Comparison of ENCODE assay signal across 15 cellular contexts in genomic region chr3:147410126-147410517, GRCh38. TPM values are rescaled to one million over a fixed set of nuclear protein-coding genes. Genes with fewer than 3 reads are reported as not detected.
DNase-seq lines count a peak whose midpoint lies in the region; ATAC-seq, FAIRE-seq and TF ChIP-seq lines count a peak whose summit lies in the region.
"Had no signal": no experiment of that assay in that cellular context is flagged by ENCODE, and none has a peak within 500 bp of the region (broad histone marks: within the 10 kb centered on the region; RNA-seq: fewer than 3 reads in every experiment).

No MANE protein-coding gene starts in this region.

- H3K27me3 Mint-ChIP-seq in osteocyte (ENCODE audit: unreplicated experiment), result no peaks in the 10 kb centered on the region

- no TSS peak for BruUV-seq in IMR-90 (replicated peaks; lab: Mats Ljungman, UMichigan)
- BruUV-seq in endothelial cell of umbilical vein (replicated peaks; lab: Mats Ljungman, UMichigan), result no TSS peak

- H3K18ac ChIP-seq in IMR-90 (ENCODE audit: low read depth, low read length), result no peak overlapping the region

- dilution Hi-C loops in IMR-90 (cut with HindIII; ENCODE audit: low sequenced_read_pairs, unreplicated experiment), result no loop called here
- dilution Hi-C loops in endothelial cell of umbilical vein (cut with MboI; ENCODE audit: extremely low pct_ligation_motif_present, low sequenced_read_pairs), result no loop called here

- H3K4ac ChIP-seq in IMR-90 (ENCODE audit: low read depth, low read length), result no peak overlapping the region

- H4K20me1 ChIP-seq in IMR-90 (ENCODE audit: insufficient read depth, low read length), result 0 out of 2 replicates have a peak, but pooled peaks cover 3% of the 10 kb centered on the region
- no peaks in the 10 kb centered on the region for H4K20me1 ChIP-seq in endothelial cell of umbilical vein (replicated peaks; ENCODE audit: control insufficient read depth, extremely low read depth, insufficient read depth, low read length)

- H3K27me3 ChIP-seq in IMR-90 (ENCODE audit: control insufficient read depth, insufficient read depth, low read length) (peaks cover 95% of the 10 kb centered on the region), endothelial cell of umbilical vein (ENCODE audit: control insufficient read depth in 2 of 2, insufficient read depth in 2 of 2, low read length in 2 of 2) (peaks cover 94 to 98% of the 10 kb centered on the region in 2 experiments)

- no peak for TF ChIP-seq RAD21 in IMR-90 (IDR thresholded peaks at IDR 0.05; ENCODE audit: low read length)

- peaks cover 22% of the 10 kb centered on the region for H3K9me3 ChIP-seq in IMR-90 (ENCODE audit: control insufficient read depth, insufficient read depth, low read length)
- H3K9me3 ChIP-seq in endothelial cell of umbilical vein (replicated peaks; ENCODE audit: control insufficient read depth, insufficient read depth, low read length), result no peaks in the 10 kb centered on the region

- H3K27ac ChIP-seq in IMR-90 (ENCODE audit: insufficient read depth, low read length) (no peak overlapping the region), endothelial cell of umbilical vein (ENCODE audit: insufficient read depth, low read depth, low read length) (no peak overlapping the region)

- H3K9me1 ChIP-seq in IMR-90 (ENCODE audit: insufficient read depth, low read length) (0 out of 2 replicates have a peak, but pooled peaks cover 3% of the 10 kb centered on the region), endothelial cell of umbilical vein (replicated peaks; ENCODE audit: control insufficient read depth, extremely low read depth, insufficient read depth, low read length) (no peaks in the 10 kb centered on the region)

- no peak for ATAC-seq in IMR-90 (ENCODE audit: low read depth)
- ATAC-seq: activated CD4-positive, CD25-positive, alpha-beta regulatory T cell treated with anti-CD3 and anti-CD28 coated beads, Interleukin-2, amount 50 U/mL, for 24 hours; GM12878 had no signal

- H2BK5ac ChIP-seq in IMR-90 (ENCODE audit: low read depth, low read length, poor library complexity, severe bottlenecking), result no peak overlapping the region

- no peak overlapping the region for H3K14ac ChIP-seq in IMR-90 (replicated peaks; ENCODE audit: low read depth, low read length)

- H3K9me3 Mint-ChIP-seq in osteocyte (ENCODE audit: unreplicated experiment), result no peaks in the 10 kb centered on the region
- H3K9me3 Mint-ChIP-seq: nephron progenitor cell had no signal

- H3K4me2 ChIP-seq in IMR-90 (ENCODE audit: low read depth, low read length), result peak overlapping the region; percentile 80; the same call in 1 of the 2 replicates
- H3K4me2 ChIP-seq in endothelial cell of umbilical vein (ENCODE audit: insufficient read depth, low read length), result peak overlapping the region; percentile 1

- no peak overlapping the region for H4K91ac ChIP-seq in IMR-90 (ENCODE audit: insufficient read depth, low read depth, low read length)

- peak overlapping the region; percentile 33 for H3K27ac Mint-ChIP-seq in osteocyte (ENCODE audit: unreplicated experiment)
- H3K27ac Mint-ChIP-seq: CD4-positive, alpha-beta T cell had no signal

- no peak overlapping the region for H2AK5ac ChIP-seq in IMR-90 (ENCODE audit: low read depth, low read length)

- CTCF ChIA-PET in AG04449 (lab: Yijun Ruan, JAX) (interaction anchor here (1.0 kb wide), 1 partner anchor 41 kb away, joined by 3 read pairs; no protein-coding TSS in a partner anchor), IMR-90 (lab: Yijun Ruan, JAX) (no interaction called here), endothelial cell of umbilical vein (lab: Charles Lee) (no interaction called here)

- H3K36me3 ChIP-seq in IMR-90 (ENCODE audit: control insufficient read depth, insufficient read depth, low read length), result no peaks in the 10 kb centered on the region
- no peaks in the 10 kb centered on the region for H3K36me3 ChIP-seq in endothelial cell of umbilical vein (ENCODE audit: control insufficient read depth in 2 of 2, extremely low read depth in 1 of 2, insufficient read depth in 2 of 2, low read length in 2 of 2)

- H3K4me1 Mint-ChIP-seq in osteocyte (ENCODE audit: unreplicated experiment), result peaks cover 45% of the 10 kb centered on the region

- H3K4me1 ChIP-seq in IMR-90 (ENCODE audit: control insufficient read depth, insufficient read depth, low read length), result no peaks in the 10 kb centered on the region
- peaks cover 6% of the 10 kb centered on the region for H3K4me1 ChIP-seq in endothelial cell of umbilical vein (ENCODE audit: control insufficient read depth, extremely low read depth, insufficient read depth, low read length)

- no peak overlapping the region for H3K23ac ChIP-seq in IMR-90 (ENCODE audit: low read depth, low read length)

- H3K4me3 ChIP-seq in AG04449 (ENCODE audit: low read depth, low read length) (peak overlapping the region; percentile 63), IMR-90 (ENCODE audit: insufficient read depth, low read depth, low read length) (no peak overlapping the region; the same call in 1 of the 2 replicates), endothelial cell of umbilical vein (replicated peaks in 1 of 3; ENCODE audit: insufficient read depth in 1 of 3, low read depth in 1 of 3, low read length in 3 of 3) (no peak overlapping the region)
- H3K4me3 ChIP-seq: GM12878 had no signal

- H4K5ac ChIP-seq in IMR-90 (ENCODE audit: low read depth, low read length), result no peak overlapping the region

- H3K9ac ChIP-seq in IMR-90 (ENCODE audit: low read depth, low read length) (no peak overlapping the region), endothelial cell of umbilical vein (replicated peaks; ENCODE audit: extremely low read depth, insufficient read depth, low read length) (no peak overlapping the region)

- no peak overlapping the region for H3K56ac ChIP-seq in IMR-90 (ENCODE audit: extremely low read depth, insufficient read depth, low read length)

- peaks cover 36% of the 10 kb centered on the region for H3K36me3 Mint-ChIP-seq in osteocyte (ENCODE audit: unreplicated experiment)

- POLR2A ChIA-PET in AG04449 (lab: Yijun Ruan, JAX), result interaction anchor here (0.6 to 1.0 kb wide), 2 partner anchors 592 to 764 kb away, joined by 3 read pairs; no protein-coding TSS in a partner anchor
- POLR2A ChIA-PET in IMR-90 (lab: Charles Lee; ENCODE audit: unreplicated experiment), result no interaction called here
- POLR2A ChIA-PET in endothelial cell of umbilical vein (lab: Charles Lee), result no interaction called here

- no peak for TF ChIP-seq POLR2A in IMR-90 (IDR thresholded peaks at IDR 0.05; ENCODE audit: low read depth, low read length)
- no peak for TF ChIP-seq POLR2A in endothelial cell of umbilical vein (IDR thresholded peaks at IDR 0.05; ENCODE audit: low read depth, low read length)

- H2BK120ac ChIP-seq in IMR-90 (ENCODE audit: low read depth, low read length), result no peak overlapping the region

- intact Hi-C loops in IMR-90 (cut with micrococcal nuclease), result no loop called here
- intact Hi-C loops in endothelial cell of umbilical vein (cut with micrococcal nuclease), result loop anchor here (5.0 to 10.0 kb wide), 3 partner anchors 285 to 663 kb away; no protein-coding TSS in a partner anchor

- H3K79me2 ChIP-seq in endothelial cell of umbilical vein (ENCODE audit: control insufficient read depth, insufficient read depth, low read length), result no peaks in the 10 kb centered on the region

- 4% methylated on average over 28 of the region's 49 CpGs; no CpG with 5 or more reads in 1 of the 2 experiments for WGBS in IMR-90 (ENCODE audit: extremely low coverage in 2 of 2, insufficient read length in 1 of 2), 2 experiments

- H4K8ac ChIP-seq in IMR-90 (ENCODE audit: low read depth in 2 of 2, low read length in 2 of 2), result no peak overlapping the region

- H2AK9ac ChIP-seq in IMR-90 (replicated peaks; ENCODE audit: low read depth, low read length, poor library complexity), result no peak overlapping the region

- H2AFZ ChIP-seq in IMR-90 (replicated peaks; ENCODE audit: low read length, poor library complexity) (peak overlapping the region; percentile 75), endothelial cell of umbilical vein (ENCODE audit: low read depth, low read length) (peak overlapping the region; percentile 11)

- FAIRE-seq in endothelial cell of umbilical vein (lab: Jason Lieb, UNC), result no peak
- FAIRE-seq: colon, GM12878 had no signal

- in situ Hi-C loops in IMR-90 (cut with MboI; ENCODE audit: low sequenced_read_pairs), result no loop called here

- H2BK20ac ChIP-seq in IMR-90 (ENCODE audit: low read depth, low read length), result no peak overlapping the region

- TF ChIP-seq CTCF in AG04449 (IDR thresholded peaks at IDR 0.05; ENCODE audit: insufficient read depth, low read length, missing control alignments), result no peak
- TF ChIP-seq CTCF in IMR-90 (conservative IDR thresholded peaks at IDR 0.05; ENCODE audit: low read depth, low read length), result no peak
- no peak for TF ChIP-seq CTCF in endothelial cell of umbilical vein (IDR thresholded peaks at IDR 0.05; ENCODE audit: extremely low read depth in 1 of 2, insufficient read depth in 1 of 2, low read depth in 1 of 2, low read length in 2 of 2)
- TF ChIP-seq CTCF in osteocyte (IDR thresholded peaks at IDR 0.05), result no peak

- H3K79me1 ChIP-seq in IMR-90 (ENCODE audit: low read depth in 1 of 2, low read length in 2 of 2), result no peaks in the 10 kb centered on the region

- peak overlapping the region; percentile 85 for H3K4me3 Mint-ChIP-seq in osteocyte (ENCODE audit: unreplicated experiment)
- H3K4me3 Mint-ChIP-seq: CD4-positive, alpha-beta T cell had no signal

- DNase-seq in AG04449 (ENCODE audit: low read depth, low spot score), result no peak
- DNase-seq in IMR-90, result no peak
- no peak for DNase-seq in endothelial cell of umbilical vein (ENCODE audit: low read depth, low spot score)
- DNase-seq in osteocyte (ENCODE audit: extremely low spot score, unreplicated experiment), result no peak
- no peak for DNase-seq in SW 1271 (lab: John Stamatoyannopoulos, UW)
- DNase-seq in NCI-H187 treated with DMSO at 0.1 percent for 48 hours (lab: John Stamatoyannopoulos, UW), result no peak
- no peak for DNase-seq in NCI-H2171 (lab: John Stamatoyannopoulos, UW)
- no peak for DNase-seq in DMS53 treated with DMSO at 0.1 percent for 48 hours (lab: John Stamatoyannopoulos, UW; ENCODE audit: unreplicated experiment)
- DNase-seq: CD4-positive, alpha-beta T cell had no signal

- no peak overlapping the region for H2BK15ac ChIP-seq in IMR-90 (ENCODE audit: low read depth, low read length)

RNA-seq across cellular contexts. Expression of gene ZIC1, which starts 1.0 kb away (rescaled TPM):
- total RNA-seq in IMR-90 (2012; rRNA removed) (not detected in 2 replicates), endothelial cell of umbilical vein (not detected in 2 replicates), osteocyte (89.9 and 96.9 TPM in 2 replicates)
- polyA plus RNA-seq in IMR-90 (2012; rRNA removed) (not detected in 2 replicates), endothelial cell of umbilical vein (not detected in 2 replicates)
- polyA plus RNA-seq in IMR-90 (2012; cell fraction: cytosol; rRNA removed), result 0.01 TPM in 1 of 2 replicates, not detected in the other
- polyA plus RNA-seq in IMR-90 (2012; cell fraction: nucleus; rRNA removed; ENCODE audit: low replicate concordance), result 0.01 TPM in 1 of 2 replicates, not detected in the other
- not detected in 2 replicates for polyA plus RNA-seq in endothelial cell of umbilical vein (2011; cell fraction: cytosol; rRNA removed)
- not detected in 2 replicates for polyA plus RNA-seq in endothelial cell of umbilical vein (2011; cell fraction: nucleus; rRNA removed)
- polyA plus RNA-seq in endothelial cell of umbilical vein (2012), result not detected in 2 replicates
- polyA minus RNA-seq in endothelial cell of umbilical vein, result not detected in 2 replicates
- polyA minus RNA-seq in endothelial cell of umbilical vein (2011; cell fraction: cytosol; rRNA and poly(A)+ RNA removed), result not detected
- polyA minus RNA-seq in endothelial cell of umbilical vein (2011; cell fraction: nucleus; rRNA and poly(A)+ RNA removed), result not detected in 2 replicates
- total RNA-seq: activated T-helper 2 cell treated with anti-CD3 and anti-CD28 coated beads, Interferon-gamma antibody, Interleukin-2, Interleukin-4, amounts not matched to agents 10 μg/mL and 5 μg/mL and 100 μg/mL, durations not matched to agents 14 hours and 24 hours and 36 hours; CD4-positive, alpha-beta T cell; GM12878 had no signal
- polyA plus RNA-seq: GM12878 had no signal

RNA-seq across cellular contexts. Expression of gene ZIC4, which starts 3.8 kb away (rescaled TPM):
- not detected in 2 replicates for total RNA-seq in IMR-90 (2012; rRNA removed)
- polyA plus RNA-seq in IMR-90 (2012; rRNA removed), result not detected in 2 replicates
- not detected in 2 replicates for polyA plus RNA-seq in IMR-90 (2012; cell fraction: cytosol; rRNA removed)
- not detected in 2 replicates for polyA plus RNA-seq in IMR-90 (2012; cell fraction: nucleus; rRNA removed; ENCODE audit: low replicate concordance)
- not detected in 2 replicates for total RNA-seq in endothelial cell of umbilical vein
- not detected in 2 replicates for polyA plus RNA-seq in endothelial cell of umbilical vein
- not detected in 2 replicates for polyA plus RNA-seq in endothelial cell of umbilical vein (2011; cell fraction: cytosol; rRNA removed)
- not detected in 2 replicates for polyA plus RNA-seq in endothelial cell of umbilical vein (2011; cell fraction: nucleus; rRNA removed)
- not detected in 2 replicates for polyA plus RNA-seq in endothelial cell of umbilical vein (2012)
- polyA minus RNA-seq in endothelial cell of umbilical vein, result not detected in 2 replicates
- polyA minus RNA-seq in endothelial cell of umbilical vein (2011; cell fraction: cytosol; rRNA and poly(A)+ RNA removed), result not detected
- polyA minus RNA-seq in endothelial cell of umbilical vein (2011; cell fraction: nucleus; rRNA and poly(A)+ RNA removed), result not detected in 2 replicates
- 8.6 and 8.8 TPM in 2 replicates for total RNA-seq in osteocyte
- total RNA-seq: activated T-helper 2 cell treated with anti-CD3 and anti-CD28 coated beads, Interferon-gamma antibody, Interleukin-2, Interleukin-4, amounts not matched to agents 10 μg/mL and 5 μg/mL and 100 μg/mL, durations not matched to agents 14 hours and 24 hours and 36 hours; CD4-positive, alpha-beta T cell; glomerular endothelial cell; GM12878 had no signal
- polyA plus RNA-seq: GM12878 had no signal

Comparison
In these comparisons a context has a peak if more than half of its experiments do, and no peak if none do; other contexts are left out.
1. RNA of gene ZIC1, which starts 1.0 kb away (total RNA-seq): 89.9 to 96.9 TPM in osteocyte; not detected in IMR-90 and not detected in endothelial cell of umbilical vein; every median in the first group is over 10 times any median in the second.